ENCODE assay signal across 13 cellular contexts in genomic region chr19:6774821-6775707, GRCh38. TPM values are rescaled to one million over a fixed set of nuclear protein-coding genes. Genes with fewer than 3 reads are reported as not detected.
DNase-seq lines count a peak whose midpoint lies in the region; ATAC-seq, FAIRE-seq and TF ChIP-seq lines count a peak whose summit lies in the region.
"Had no signal": no experiment of that assay in that cellular context is flagged by ENCODE, and none has a peak within 500 bp of the region (broad histone marks: within the 10 kb centered on the region; RNA-seq: fewer than 3 reads in every experiment).

No MANE protein-coding gene starts in this region.

- intact Hi-C loops in Right ventricle myocardium superior (cut with DNase I): no loop called here
- intact Hi-C loops in left ventricle myocardium inferior (cut with micrococcal nuclease): loop anchor here (10.0 kb wide), 1 partner anchor 140 kb away; no protein-coding TSS in a partner anchor
- intact Hi-C loops in activated T-helper 2 cell treated with anti-CD3 and anti-CD28 coated beads, Interferon-gamma antibody, Interleukin-2, Interleukin-4, amounts not matched to agents 10 μg/mL and 5 μg/mL and 100 μg/mL, durations not matched to agents 14 hours and 24 hours and 36 hours (cut with micrococcal nuclease): no loop called here

- H3K4me3 ChIP-seq in left ventricle myocardium inferior (no peak overlapping the region), small intestine (ENCODE audit: low read depth in 1 of 2, low read length in 2 of 2) (no peak overlapping the region)
- H3K4me3 ChIP-seq: HAP-1, SJSA1 had no signal

- H3K27ac ChIP-seq in left ventricle myocardium inferior (replicated peaks) (no peak overlapping the region), small intestine (ENCODE audit: low read depth in 1 of 2, low read length in 1 of 2) (no peak overlapping the region)
- H3K27ac ChIP-seq: SJSA1 had no signal

- peaks cover 13% of the 10 kb centered on the region for H3K27me3 ChIP-seq in left ventricle myocardium inferior (ENCODE audit: low read depth)
- H3K27me3 ChIP-seq in small intestine (ENCODE audit: control insufficient read depth in 2 of 2, insufficient read depth in 2 of 2, low read length in 2 of 2): no peaks in the 10 kb centered on the region
- H3K27me3 ChIP-seq: SJSA1 had no signal

- H3K36me3 ChIP-seq in left ventricle myocardium inferior: no peaks in the 10 kb centered on the region
- H3K36me3 ChIP-seq in small intestine (ENCODE audit: control insufficient read depth in 2 of 2, insufficient read depth in 2 of 2, low read length in 2 of 2): no peaks in the 10 kb centered on the region
- H3K36me3 ChIP-seq: HAP-1, SJSA1 had no signal

- TF ChIP-seq CTCF in left ventricle myocardium inferior (IDR thresholded peaks at IDR 0.05; ENCODE audit: borderline replicate concordance): no peak

- H3K4me3 Mint-ChIP-seq in activated T-helper 2 cell treated with anti-CD3 and anti-CD28 coated beads, Interferon-gamma antibody, Interleukin-2, Interleukin-4, amounts not matched to agents 10 μg/mL and 5 μg/mL and 100 μg/mL, durations not matched to agents 14 hours and 24 hours and 36 hours (ENCODE audit: low read depth): peak overlapping the region; percentile 66
- peak overlapping the region; percentile 50 to 69 for H3K4me3 Mint-ChIP-seq in stimulated activated naive B cell treated with anti-CD40 and anti-IgM and Interleukin-4, amounts not matched to agents 10 μg/mL and 1 μg/mL and 100 μg/mL, for 72 hours

- ATAC-seq in Right ventricle myocardium superior (ENCODE audit: poor library complexity) (peak; percentile 23), GM19328 (IDR thresholded peaks at IDR 0.05; ENCODE audit: unreplicated experiment) (no peak)
- no peak for ATAC-seq in stimulated activated naive B cell treated with anti-CD40 and anti-IgM and Interleukin-4, amounts not matched to agents 10 μg/mL and 1 μg/mL and 100 μg/mL, for 72 hours (replicated peaks)

- no peak for DNase-seq in Right ventricle myocardium superior
- no peak for DNase-seq in left ventricle myocardium inferior
- peak; percentile 36 for DNase-seq in NAMALWA (ENCODE audit: low spot score)
- no peak for DNase-seq in activated T-helper 2 cell treated with anti-CD3 and anti-CD28 coated beads, Interferon-gamma antibody, Interleukin-2, Interleukin-4, amounts not matched to agents 10 μg/mL and 5 μg/mL and 100 μg/mL, durations not matched to agents 14 hours and 24 hours and 36 hours (ENCODE audit: low spot score)
- DNase-seq in stimulated activated naive B cell treated with anti-CD40 and anti-IgM and Interleukin-4, amounts not matched to agents 10 μg/mL and 1 μg/mL and 100 μg/mL, for 72 hours: no peak
- no peak for DNase-seq in activated gamma-delta T cell treated with Interleukin-2 at 50 U/mL for 16 hours
- DNase-seq in small intestine: no peak
- DNase-seq: COR-L47, NCI-H1694 had no signal

- H3K27ac Mint-ChIP-seq in activated T-helper 2 cell treated with anti-CD3 and anti-CD28 coated beads, Interferon-gamma antibody, Interleukin-2, Interleukin-4, amounts not matched to agents 10 μg/mL and 5 μg/mL and 100 μg/mL, durations not matched to agents 14 hours and 24 hours and 36 hours: peak overlapping the region; percentile 12
- peak overlapping the region; percentile 74 for H3K27ac Mint-ChIP-seq in stimulated activated naive B cell treated with anti-CD40 and anti-IgM and Interleukin-4, amounts not matched to agents 10 μg/mL and 1 μg/mL and 100 μg/mL, for 72 hours

- H3K9me3 Mint-ChIP-seq in activated T-helper 2 cell treated with anti-CD3 and anti-CD28 coated beads, Interferon-gamma antibody, Interleukin-2, Interleukin-4, amounts not matched to agents 10 μg/mL and 5 μg/mL and 100 μg/mL, durations not matched to agents 14 hours and 24 hours and 36 hours: peaks cover 3% of the 10 kb centered on the region
- peaks cover 8 to 18% of the 10 kb centered on the region in 2 donors for H3K9me3 Mint-ChIP-seq in stimulated activated naive B cell treated with anti-CD40 and anti-IgM and Interleukin-4, amounts not matched to agents 10 μg/mL and 1 μg/mL and 100 μg/mL, for 72 hours

- H3K4me1 ChIP-seq in left ventricle myocardium inferior: no peaks in the 10 kb centered on the region
- H3K4me1 ChIP-seq in small intestine (ENCODE audit: control insufficient read depth in 2 of 2, insufficient read depth in 1 of 2, low read depth in 1 of 2, low read length in 1 of 2): no peaks in the 10 kb centered on the region
- H3K4me1 ChIP-seq: HAP-1, SJSA1 had no signal

- peaks cover 46% of the 10 kb centered on the region for H3K36me3 Mint-ChIP-seq in activated T-helper 2 cell treated with anti-CD3 and anti-CD28 coated beads, Interferon-gamma antibody, Interleukin-2, Interleukin-4, amounts not matched to agents 10 μg/mL and 5 μg/mL and 100 μg/mL, durations not matched to agents 14 hours and 24 hours and 36 hours (ENCODE audit: low read depth)
- H3K36me3 Mint-ChIP-seq in stimulated activated naive B cell treated with anti-CD40 and anti-IgM and Interleukin-4, amounts not matched to agents 10 μg/mL and 1 μg/mL and 100 μg/mL, for 72 hours: peaks cover 30 to 38% of the 10 kb centered on the region in 2 donors

- H3K27me3 Mint-ChIP-seq in activated T-helper 2 cell treated with anti-CD3 and anti-CD28 coated beads, Interferon-gamma antibody, Interleukin-2, Interleukin-4, amounts not matched to agents 10 μg/mL and 5 μg/mL and 100 μg/mL, durations not matched to agents 14 hours and 24 hours and 36 hours (ENCODE audit: low read depth): no peaks in the 10 kb centered on the region
- H3K27me3 Mint-ChIP-seq in stimulated activated naive B cell treated with anti-CD40 and anti-IgM and Interleukin-4, amounts not matched to agents 10 μg/mL and 1 μg/mL and 100 μg/mL, for 72 hours: no peaks in the 10 kb centered on the region

- peaks cover 48% of the 10 kb centered on the region for H3K4me1 Mint-ChIP-seq in activated T-helper 2 cell treated with anti-CD3 and anti-CD28 coated beads, Interferon-gamma antibody, Interleukin-2, Interleukin-4, amounts not matched to agents 10 μg/mL and 5 μg/mL and 100 μg/mL, durations not matched to agents 14 hours and 24 hours and 36 hours (ENCODE audit: low read depth)
- H3K4me1 Mint-ChIP-seq in stimulated activated naive B cell treated with anti-CD40 and anti-IgM and Interleukin-4, amounts not matched to agents 10 μg/mL and 1 μg/mL and 100 μg/mL, for 72 hours: peaks cover 42 to 70% of the 10 kb centered on the region in 2 donors

- WGBS in small intestine, 3 donors: 63 to 75% (median 71%) methylated on average over 11 of the region's 11 CpGs

- no peak for FAIRE-seq in small intestine (lab: Jason Lieb, UNC)
- FAIRE-seq: colon had no signal

- H3K9me3 ChIP-seq in left ventricle myocardium inferior (replicated peaks): no peaks in the 10 kb centered on the region
- H3K9me3 ChIP-seq in small intestine (ENCODE audit: control insufficient read depth, low read depth): no peaks in the 10 kb centered on the region
- H3K9me3 ChIP-seq: HAP-1, SJSA1 had no signal

RNA-seq across cellular contexts. Expression of gene VAV1, which starts 2.6 kb away (rescaled TPM):
- total RNA-seq in Right ventricle myocardium superior: 2.8 TPM
- 1.8 TPM for total RNA-seq in left ventricle myocardium inferior
- total RNA-seq in activated T-helper 2 cell treated with anti-CD3 and anti-CD28 coated beads, Interferon-gamma antibody, Interleukin-2, Interleukin-4, amounts not matched to agents 10 μg/mL and 5 μg/mL and 100 μg/mL, durations not matched to agents 14 hours and 24 hours and 36 hours: 68.9 and 69.7 TPM in 2 replicates
- polyA plus RNA-seq in small intestine: 1 to 10 TPM; 2.5 to 3.5 (median 3.2) TPM
- total RNA-seq: SJSA1 had no signal

RNA-seq across cellular contexts. Expression of gene SH2D3A, which starts 7.8 kb away (rescaled TPM):
- total RNA-seq in Right ventricle myocardium superior (not detected), left ventricle myocardium inferior (0.14 TPM)
- total RNA-seq in activated T-helper 2 cell treated with anti-CD3 and anti-CD28 coated beads, Interferon-gamma antibody, Interleukin-2, Interleukin-4, amounts not matched to agents 10 μg/mL and 5 μg/mL and 100 μg/mL, durations not matched to agents 14 hours and 24 hours and 36 hours: 7.7 and 8.7 TPM in 2 replicates
- polyA plus RNA-seq in small intestine: 10 to 100 TPM; 23.9 to 71.6 (median 55.0) TPM
- total RNA-seq: SJSA1 had no signal

RNA-seq across cellular contexts. Expression of gene TRIP10, which starts 35.6 kb away (rescaled TPM):
- total RNA-seq in Right ventricle myocardium superior (133 TPM), left ventricle myocardium inferior (133 TPM)
- 55.2 and 64.7 TPM in 2 replicates for total RNA-seq in activated T-helper 2 cell treated with anti-CD3 and anti-CD28 coated beads, Interferon-gamma antibody, Interleukin-2, Interleukin-4, amounts not matched to agents 10 μg/mL and 5 μg/mL and 100 μg/mL, durations not matched to agents 14 hours and 24 hours and 36 hours
- polyA plus RNA-seq in small intestine: 100 to 1,000 TPM in 1 of 3 donors, 10 to 100 TPM in 2; 42.1 to 141 (median 68.6) TPM

RNA-seq across cellular contexts. Expression of gene GPR108, which starts 37.7 kb away (rescaled TPM):
- total RNA-seq in Right ventricle myocardium superior (22.2 TPM), left ventricle myocardium inferior (22.4 TPM)
- total RNA-seq in activated T-helper 2 cell treated with anti-CD3 and anti-CD28 coated beads, Interferon-gamma antibody, Interleukin-2, Interleukin-4, amounts not matched to agents 10 μg/mL and 5 μg/mL and 100 μg/mL, durations not matched to agents 14 hours and 24 hours and 36 hours: 90.4 and 95.4 TPM in 2 replicates
- polyA plus RNA-seq in small intestine: 100 to 1,000 TPM in 2 of 3 donors, 10 to 100 TPM in 1; 75.4 to 128 (median 103) TPM

RNA-seq across cellular contexts. Expression of gene C3, which starts 54.6 kb away (rescaled TPM):
- total RNA-seq in Right ventricle myocardium superior (308 TPM), left ventricle myocardium inferior (133 TPM)
- 4.4 and 6.3 TPM in 2 replicates for total RNA-seq in activated T-helper 2 cell treated with anti-CD3 and anti-CD28 coated beads, Interferon-gamma antibody, Interleukin-2, Interleukin-4, amounts not matched to agents 10 μg/mL and 5 μg/mL and 100 μg/mL, durations not matched to agents 14 hours and 24 hours and 36 hours
- 100 to 1,000 TPM in 1 of 3 donors, 10 to 100 TPM in 1, 1 to 10 TPM in 1; 9.5 to 552 (median 16.1) TPM for polyA plus RNA-seq in small intestine
- total RNA-seq: SJSA1 had no signal

Comparison
In these comparisons a context has a peak if more than half of its experiments do, and no peak if none do; other contexts are left out.
1. RNA of gene VAV1, which starts 2.6 kb away (total RNA-seq): 68.9 to 69.7 TPM in activated T-helper 2 cell treated with anti-CD3 and anti-CD28 coated beads, Interferon-gamma antibody, Interleukin-2, Interleukin-4, amounts not matched to agents 10 μg/mL and 5 μg/mL and 100 μg/mL, durations not matched to agents 14 hours and 24 hours and 36 hours; 2.8 TPM in Right ventricle myocardium superior (single experiment) and 1.8 TPM in left ventricle myocardium inferior (single experiment); every median in the first group is over 10 times any median in the second.